15 cellular contexts compared by ENCODE assay signal in the genomic region with DNA sequence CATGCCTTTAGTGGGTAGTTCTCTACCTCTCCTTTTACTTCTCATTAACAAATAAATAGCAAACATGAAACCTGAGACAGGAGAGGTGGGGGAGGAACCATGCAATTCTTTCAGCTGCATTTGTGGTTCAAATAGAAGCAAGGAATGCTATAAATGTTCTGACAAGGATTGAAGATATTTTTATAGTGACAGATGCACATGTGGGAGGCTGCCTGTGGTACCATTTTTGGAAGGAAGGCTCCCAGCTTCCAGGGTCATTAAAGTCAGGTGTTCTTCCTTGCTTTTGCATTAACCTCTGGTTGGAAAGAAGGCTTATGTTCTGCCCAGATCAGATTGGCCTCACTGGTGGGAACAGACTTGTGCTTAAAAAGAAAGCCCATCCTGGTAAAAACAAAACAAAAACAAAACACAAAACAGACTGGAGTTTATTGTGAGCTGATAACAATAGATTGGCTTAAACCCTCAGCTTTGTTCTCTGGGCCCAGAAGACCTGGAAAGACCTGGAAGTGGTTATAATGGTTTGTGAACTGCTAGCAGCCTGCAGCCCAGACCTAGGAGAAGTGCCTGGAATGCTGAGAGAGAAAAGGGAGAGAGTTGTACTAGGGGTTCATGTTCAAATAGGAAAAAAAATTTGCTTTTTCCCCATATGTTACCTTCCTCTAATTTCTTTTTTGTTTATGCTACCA.
DNase-seq lines count a peak whose midpoint lies in the region; ATAC-seq, FAIRE-seq and TF ChIP-seq lines count a peak whose summit lies in the region.
"Had no signal": no experiment of that assay in that cellular context is flagged by ENCODE, and none has a peak within 500 bp of the region (broad histone marks: within the 10 kb centered on the region; RNA-seq: fewer than 3 reads in every experiment).

No MANE protein-coding gene starts in this region.

- no peak overlapping the region for H3K56ac ChIP-seq in H9 (ENCODE audit: insufficient read length, low read depth, low read length)

- no peak for FAIRE-seq in GM19239 (lab: Jason Lieb, UNC)
- FAIRE-seq: colon had no signal

- H3T11ph ChIP-seq in H9 (ENCODE audit: low read length): no peak overlapping the region

- H3K9me3 ChIP-seq in H9 (ENCODE audit: control insufficient read depth, low read depth, low read length): no peaks in the 10 kb centered on the region
- H3K9me3 ChIP-seq: ascending aorta, right lobe of liver had no signal

- no peak overlapping the region for H3K4me3 Mint-ChIP-seq in H9
- no peak overlapping the region for H3K4me3 Mint-ChIP-seq in brain
- no peak overlapping the region for H3K4me3 Mint-ChIP-seq in mesothelial cell of epicardium
- H3K4me3 Mint-ChIP-seq: activated CD4-positive, alpha-beta memory T cell treated with anti-CD3 and anti-CD28 coated beads for 36 hours; activated naive CD4-positive, alpha-beta T cell treated with anti-CD3 and anti-CD28 coated beads for 36 hours; stimulated activated naive CD8-positive, alpha-beta T cell treated with anti-CD3 and anti-CD28 coated beads, Interleukin-15, Interleukin-2, amounts not matched to agents 100 ng/mL and 50 ng/mL, for 24 hours had no signal

- no peak overlapping the region for H4K5ac ChIP-seq in H9 (ENCODE audit: insufficient read length, low read depth, low read length)

- peak; percentile 10 for DNase-seq in AG09309 (ENCODE audit: low read depth)
- DNase-seq in H9: no peak
- no peak for DNase-seq in mesothelial cell of epicardium (ENCODE audit: low spot score in 2 of 2, unreplicated experiment in 2 of 2)
- no peak for DNase-seq in RKO (ENCODE audit: low spot score)
- DNase-seq in GM19239 (ENCODE audit: insufficient read length, low spot score): no peak
- no peak for DNase-seq in left lobe of liver (ENCODE audit: low spot score)
- DNase-seq: activated CD4-positive, alpha-beta memory T cell treated with anti-CD3 and anti-CD28 coated beads for 36 hours; activated naive CD4-positive, alpha-beta T cell treated with anti-CD3 and anti-CD28 coated beads for 36 hours; activated T-cell treated with anti-CD3 and anti-CD28 coated beads, Interleukin-2, amount 50 U/mL, for 1 hour; right lobe of liver had no signal

- no peak overlapping the region for H2AFZ ChIP-seq in H9 (ENCODE audit: low read length)

- TF ChIP-seq CTCF in AG09309 (IDR thresholded peaks at IDR 0.05; ENCODE audit: control insufficient read depth, insufficient read depth, low read depth, low read length, missing control alignments): no peak
- TF ChIP-seq CTCF in H9 (conservative IDR thresholded peaks at IDR 0.05): no peak
- TF ChIP-seq CTCF in brain (conservative IDR thresholded peaks at IDR 0.05): no peak
- no peak for TF ChIP-seq CTCF in mesothelial cell of epicardium (IDR thresholded peaks at IDR 0.05; ENCODE audit: unreplicated experiment)

- H2AK5ac ChIP-seq in H9 (ENCODE audit: insufficient read length, low read length): no peak overlapping the region

- H3K4me1 ChIP-seq in H9 (ENCODE audit: insufficient read depth, low read length): peaks cover 8% of the 10 kb centered on the region
- H3K4me1 ChIP-seq: ascending aorta, right lobe of liver had no signal

- H4K8ac ChIP-seq in H9 (replicated peaks; ENCODE audit: insufficient read length, low read depth, low read length): no peak overlapping the region

- H3K36me3 Mint-ChIP-seq in H9 (ENCODE audit: insufficient read depth in 1 of 3, low read depth in 3 of 3) (peaks cover 0 to 5% (median 0%) of the 10 kb centered on the region in 3 experiments; a peak in 2 of 7 replicates), brain (no peaks in the 10 kb centered on the region), mesothelial cell of epicardium (no peaks in the 10 kb centered on the region)
- H3K36me3 Mint-ChIP-seq: activated CD4-positive, alpha-beta memory T cell treated with anti-CD3 and anti-CD28 coated beads for 36 hours had no signal

- no peak overlapping the region for H3K27ac ChIP-seq in H9 (ENCODE audit: insufficient read length, low read depth, low read length)
- H3K27ac ChIP-seq: ascending aorta, right lobe of liver had no signal

- no peak overlapping the region for H4K91ac ChIP-seq in H9 (ENCODE audit: insufficient read length, low read depth, low read length)

- H3K27ac Mint-ChIP-seq in H9 (peak overlapping the region in 2 of 3 experiments; percentile 9 to 44; a peak in 3 of 7 replicates), brain (peak overlapping the region in 3 of 5 experiments; percentile 9 to 86 (median 31)), mesothelial cell of epicardium (peak overlapping the region; percentile 57)
- H3K27ac Mint-ChIP-seq: activated CD4-positive, alpha-beta memory T cell treated with anti-CD3 and anti-CD28 coated beads for 36 hours; activated naive CD4-positive, alpha-beta T cell treated with anti-CD3 and anti-CD28 coated beads for 36 hours; stimulated activated naive CD8-positive, alpha-beta T cell treated with anti-CD3 and anti-CD28 coated beads, Interleukin-15, Interleukin-2, amounts not matched to agents 100 ng/mL and 50 ng/mL, for 24 hours had no signal

- H3K23me2 ChIP-seq in H9 (ENCODE audit: insufficient read length, low read depth, low read length, poor library complexity, severe bottlenecking): no peaks in the 10 kb centered on the region

- no peak overlapping the region for H3K4me3 ChIP-seq in AG09309 (ENCODE audit: control insufficient read depth, low read depth, low read length)
- H3K4me3 ChIP-seq: ascending aorta, right lobe of liver had no signal

- H3K23ac ChIP-seq in H9 (ENCODE audit: insufficient read length, low read depth, low read length): no peak overlapping the region

- H3K79me1 ChIP-seq in H9 (ENCODE audit: insufficient read depth, low read depth, low read length, poor library complexity, severe bottlenecking): no peaks in the 10 kb centered on the region

- no peak overlapping the region for H2BK120ac ChIP-seq in H9 (ENCODE audit: low read depth, low read length, poor library complexity, severe bottlenecking)

- ATAC-seq in HG03354 (IDR thresholded peaks at IDR 0.05; ENCODE audit: poor library complexity, severe bottlenecking, unreplicated experiment) (no peak), left lobe of liver (no peak)

- H3K14ac ChIP-seq in H9 (ENCODE audit: insufficient read depth, low read length): no peak overlapping the region

- no peaks in the 10 kb centered on the region for H4K20me1 ChIP-seq in H9 (ENCODE audit: control insufficient read depth, insufficient read depth, insufficient read length)

- no peak overlapping the region for H3K18ac ChIP-seq in H9 (ENCODE audit: insufficient read length, low read depth, low read length)

- no peak overlapping the region for H2BK20ac ChIP-seq in H9 (ENCODE audit: low read depth, low read length, poor library complexity, severe bottlenecking)

- H3K27me3 Mint-ChIP-seq in H9 (ENCODE audit: low read depth) (no peaks in the 10 kb centered on the region), brain (no peaks in the 10 kb centered on the region), mesothelial cell of epicardium (ENCODE audit: low read depth) (no peaks in the 10 kb centered on the region)

- no peak overlapping the region for H2BK15ac ChIP-seq in H9 (ENCODE audit: low read depth, low read length)

- no peak overlapping the region for H3K4me2 ChIP-seq in H9 (ENCODE audit: insufficient read depth, insufficient read length, low read length)

- H3K4ac ChIP-seq in H9 (ENCODE audit: low read depth, low read length): no peak overlapping the region

- H2BK12ac ChIP-seq in H9 (ENCODE audit: insufficient read length, low read depth, low read length): no peak overlapping the region

- no peak overlapping the region for H3K9ac ChIP-seq in H9 (ENCODE audit: extremely low read depth, insufficient read length, low read length)

- peaks cover 34 to 37% of the 10 kb centered on the region in 2 experiments for H3K4me1 Mint-ChIP-seq in H9
- peaks cover 23% of the 10 kb centered on the region for H3K4me1 Mint-ChIP-seq in brain
- peaks cover 42% of the 10 kb centered on the region for H3K4me1 Mint-ChIP-seq in mesothelial cell of epicardium

- H3K9me3 Mint-ChIP-seq in H9 (peaks cover 0 to 5% of the 10 kb centered on the region in 2 experiments; a peak in 1 of 5 replicates), brain (peaks cover 0 to 7% (median 3%) of the 10 kb centered on the region in 5 experiments), mesothelial cell of epicardium (peaks cover 19% of the 10 kb centered on the region)
- H3K9me3 Mint-ChIP-seq: activated CD4-positive, alpha-beta memory T cell treated with anti-CD3 and anti-CD28 coated beads for 36 hours; activated naive CD4-positive, alpha-beta T cell treated with anti-CD3 and anti-CD28 coated beads for 36 hours had no signal

- no peaks in the 10 kb centered on the region for H3K79me2 ChIP-seq in H9 (ENCODE audit: insufficient read depth, low read length)

- no peaks in the 10 kb centered on the region for H3K27me3 ChIP-seq in H9 (ENCODE audit: insufficient read depth, low read length)
- H3K27me3 ChIP-seq: ascending aorta, right lobe of liver had no signal

- no peak overlapping the region for H2BK5ac ChIP-seq in H9 (ENCODE audit: insufficient read length, low read length)
